ENCODE assay signal across 1 cellular context in genomic region chr17:37488607-37489196, GRCh38.
TF ChIP-seq lines count a peak whose summit lies in the region.

No MANE protein-coding gene starts in this region.

TF ChIP-seq in H1, 55 proteins besides CTCF, POLR2A, EP300 and RAD21:
- peak; percentile 32; the same call in 1 of the 2 replicates for TF ChIP-seq SUZ12 (IDR thresholded peaks at IDR 0.05; ENCODE audit: low read length)
- no peak for TF ChIP-seq TAF7 (optimal IDR thresholded peaks at IDR 0.05; ENCODE audit: borderline replicate concordance, low read depth, low read length)
- peak; percentile 63 for TF ChIP-seq ASH2L (IDR thresholded peaks at IDR 0.05; ENCODE audit: low read length)
- TF ChIP-seq, protein P1, sequence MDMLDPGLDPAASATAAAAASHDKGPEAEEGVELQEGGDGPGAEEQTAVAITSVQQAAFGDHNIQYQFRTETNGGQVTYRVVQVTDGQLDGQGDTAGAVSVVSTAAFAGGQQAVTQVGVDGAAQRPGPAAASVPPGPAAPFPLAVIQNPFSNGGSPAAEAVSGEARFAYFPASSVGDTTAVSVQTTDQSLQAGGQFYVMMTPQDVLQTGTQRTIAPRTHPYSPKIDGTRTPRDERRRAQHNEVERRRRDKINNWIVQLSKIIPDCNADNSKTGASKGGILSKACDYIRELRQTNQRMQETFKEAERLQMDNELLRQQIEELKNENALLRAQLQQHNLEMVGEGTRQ (IDR thresholded peaks at IDR 0.05; ENCODE audit: low read length) = peak; percentile 41; the same call in 1 of the 2 replicates
- TF ChIP-seq POLR2AphosphoS5 (IDR thresholded peaks at IDR 0.05; ENCODE audit: low read depth, low read length) = peak; percentile 45; the same call in 1 of the 2 replicates
- TF ChIP-seq SAP30 (IDR thresholded peaks at IDR 0.05; ENCODE audit: insufficient read depth, insufficient replicate concordance, low read length) = peak; percentile 85
- TF ChIP-seq SIN3A (conservative IDR thresholded peaks at IDR 0.05 in 1 of 2, IDR thresholded peaks at IDR 0.05 in 1 of 2; ENCODE audit: low read depth in 1 of 2, low read length in 2 of 2) = peak; percentile 44 to 87; a peak in 2 of 4 replicates
- TF ChIP-seq PHF8 (conservative IDR thresholded peaks at IDR 0.05; ENCODE audit: low read depth, low read length) = 0 out of 2 replicates have a peak, but pooled peaks have one; percentile 22
- TF ChIP-seq RBBP5 (IDR thresholded peaks at IDR 0.05; ENCODE audit: borderline replicate concordance, low read depth, low read length) = no peak
- TF ChIP-seq MAFK (IDR thresholded peaks at IDR 0.05; ENCODE audit: low read depth, low read length) = peak; percentile 82; the same call in 1 of the 2 replicates
- no peak for TF ChIP-seq KDM1A (IDR thresholded peaks at IDR 0.05; ENCODE audit: borderline replicate concordance, low read length)
- TF ChIP-seq, protein P2, sequence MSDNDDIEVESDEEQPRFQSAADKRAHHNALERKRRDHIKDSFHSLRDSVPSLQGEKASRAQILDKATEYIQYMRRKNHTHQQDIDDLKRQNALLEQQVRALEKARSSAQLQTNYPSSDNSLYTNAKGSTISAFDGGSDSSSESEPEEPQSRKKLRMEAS (IDR thresholded peaks at IDR 0.05) = peak; percentile 93
- 0 out of 2 replicates have a peak, but pooled peaks have one; percentile 24 for TF ChIP-seq YY1 (IDR thresholded peaks at IDR 0.05; ENCODE audit: low read depth, low read length)
- TF ChIP-seq RFX5 (IDR thresholded peaks at IDR 0.05; ENCODE audit: borderline replicate concordance, low read depth, low read length) = no peak
